14 cellular contexts compared by ENCODE assay signal in genomic region chr11:43904737-43905515, GRCh38. TPM values are rescaled to one million over a fixed set of nuclear protein-coding genes. Genes with fewer than 3 reads are reported as not detected.
DNase-seq lines count a peak whose midpoint lies in the region; ATAC-seq and TF ChIP-seq lines count a peak whose summit lies in the region.
"Had no signal": no experiment of that assay in that cellular context is flagged by ENCODE, and none has a peak within 500 bp of the region (broad histone marks: within the 10 kb centered on the region; RNA-seq: fewer than 3 reads in every experiment).

No MANE protein-coding gene starts in this region.

- peaks cover 13% of the 10 kb centered on the region for H3K4me1 Mint-ChIP-seq in MCF 10A (ENCODE audit: insufficient read depth, unreplicated experiment)

- intact Hi-C loops in MCF 10A (cut with micrococcal nuclease): no loop called here
- intact Hi-C loops in Right ventricle myocardium superior (cut with DNase I): no loop called here

- H3K9ac ChIP-seq in parathyroid adenoma: no peak overlapping the region

- H3K9me3 Mint-ChIP-seq in MCF 10A (ENCODE audit: unreplicated experiment): no peaks in the 10 kb centered on the region
- H3K9me3 Mint-ChIP-seq: IgD-negative memory B cell had no signal

- H3K27me3 Mint-ChIP-seq in MCF 10A (ENCODE audit: insufficient read depth, unreplicated experiment): no peaks in the 10 kb centered on the region
- H3K27me3 Mint-ChIP-seq: IgD-negative memory B cell had no signal

- peak; percentile 25 for DNase-seq in AG09309 (ENCODE audit: low read depth)
- DNase-seq in MCF 10A (ENCODE audit: unreplicated experiment): peak; percentile 51
- DNase-seq in Right ventricle myocardium superior: no peak
- no peak for DNase-seq in HK-2 (ENCODE audit: unreplicated experiment)
- no peak for DNase-seq in DMS53 (lab: John Stamatoyannopoulos, UW)
- DNase-seq in GM19240 (ENCODE audit: insufficient read length, low spot score): no peak
- DNase-seq: ACHN; activated CD4-positive, alpha-beta T cell treated with anti-CD3 and anti-CD28 coated beads, Interleukin-2, amount 50 U/mL, for 4 hours; amniotic stem cell; NCI-H2171 had no signal

- H3K4me3 ChIP-seq in AG09309 (ENCODE audit: control insufficient read depth, low read depth, low read length): no peak overlapping the region
- no peak overlapping the region for H3K4me3 ChIP-seq in parathyroid adenoma (ENCODE audit: low read depth, low read length)
- H3K4me3 ChIP-seq: SJSA1 had no signal

- H3K79me2 ChIP-seq in parathyroid adenoma: no peaks in the 10 kb centered on the region

- peaks cover 37% of the 10 kb centered on the region for H3K36me3 Mint-ChIP-seq in MCF 10A (ENCODE audit: insufficient read depth, unreplicated experiment)

- ATAC-seq in Right ventricle myocardium superior (ENCODE audit: poor library complexity): peak; percentile 56
- ATAC-seq in HG02610 (IDR thresholded peaks at IDR 0.05; ENCODE audit: unreplicated experiment): no peak

- H3K27me3 ChIP-seq in parathyroid adenoma (ENCODE audit: control insufficient read depth, insufficient read depth, low read length): no peaks in the 10 kb centered on the region
- H3K27me3 ChIP-seq: SJSA1 had no signal

- peak overlapping the region; percentile 26 for H3K27ac Mint-ChIP-seq in MCF 10A (ENCODE audit: low read depth, unreplicated experiment)
- H3K27ac Mint-ChIP-seq: IgD-negative memory B cell had no signal

- H3K4me2 ChIP-seq in parathyroid adenoma (ENCODE audit: low read length): no peak overlapping the region

- no TSS peak for BruUV-seq in MCF 10A (replicated peaks; lab: Mats Ljungman, UMichigan)

- H3K4me3 Mint-ChIP-seq in MCF 10A (ENCODE audit: unreplicated experiment): no peak overlapping the region
- H3K4me3 Mint-ChIP-seq: IgD-negative memory B cell had no signal

- no peaks in the 10 kb centered on the region for H3K4me1 ChIP-seq in parathyroid adenoma
- H3K4me1 ChIP-seq: SJSA1 had no signal

- CTCF ChIA-PET in MCF 10A (lab: Yijun Ruan, JAX): interaction anchor here (0.6 to 6.3 kb wide), 7 partner anchors 9 to 187 kb away, joined by 3 to 39 read pairs (median 5); no protein-coding TSS in a partner anchor

- no peaks in the 10 kb centered on the region for H3K9me3 ChIP-seq in parathyroid adenoma (ENCODE audit: control insufficient read depth, low read length)
- H3K9me3 ChIP-seq: SJSA1 had no signal

- H3K27ac ChIP-seq in parathyroid adenoma: peak overlapping the region; percentile 62
- H3K27ac ChIP-seq: SJSA1 had no signal

- POLR2A ChIA-PET in MCF 10A (lab: Yijun Ruan, JAX): interaction anchor here (0.6 to 2.1 kb wide), 4 partner anchors 15 to 190 kb away, joined by 3 to 7 read pairs (median 3); partner anchors contain the start of genes ALKBH3 and EXT2

- no peaks in the 10 kb centered on the region for H3K36me3 ChIP-seq in parathyroid adenoma (ENCODE audit: control insufficient read depth, insufficient read depth, low read length)

- TF ChIP-seq CTCF in AG09309 (IDR thresholded peaks at IDR 0.05; ENCODE audit: control insufficient read depth, insufficient read depth, low read depth, low read length, missing control alignments) (no peak), MCF 10A (IDR thresholded peaks at IDR 0.05; ENCODE audit: unreplicated experiment) (no peak), parathyroid adenoma (IDR thresholded peaks at IDR 0.05) (no peak)

- H2AFZ ChIP-seq in parathyroid adenoma: no peak overlapping the region

RNA-seq across cellular contexts. Expression of gene ALKBH3, which starts 24.3 kb away (rescaled TPM):
- total RNA-seq in MCF 10A (2022) (76.2 and 88.0 TPM in 2 replicates), Right ventricle myocardium superior (14.7 TPM)

RNA-seq across cellular contexts. Expression of gene C11orf96, which starts 37.5 kb away (rescaled TPM):
- not detected in 2 replicates for total RNA-seq in MCF 10A (2022)
- total RNA-seq in Right ventricle myocardium superior: 21.0 TPM

Comparison
In these comparisons a context has a peak if more than half of its experiments do, and no peak if none do; other contexts are left out.
1. DNase-seq: peak in AG09309 (single experiment) and MCF 10A (single experiment); none in Right ventricle myocardium superior (single experiment), HK-2 (single experiment), DMS53 (single experiment) and GM19240 (single experiment).
2. RNA of gene C11orf96, which starts 37.5 kb away (total RNA-seq): 21.0 TPM in Right ventricle myocardium superior (single experiment); not detected in MCF 10A; every median in the first group is over 10 times any median in the second.